ENCODE assay signal across 9 cellular contexts in genomic region chr2:202032841-202033316, GRCh38. TPM values are rescaled to one million over a fixed set of nuclear protein-coding genes. Genes with fewer than 3 reads are reported as not detected.
DNase-seq lines count a peak whose midpoint lies in the region; ATAC-seq and TF ChIP-seq lines count a peak whose summit lies in the region.
"Had no signal": no experiment of that assay in that cellular context is flagged by ENCODE, and none has a peak within 500 bp of the region (broad histone marks: within the 10 kb centered on the region; RNA-seq: fewer than 3 reads in every experiment).

No MANE protein-coding gene starts in this region.

- H3K4me3 ChIP-seq in AG09309 (ENCODE audit: control insufficient read depth, low read depth, low read length): peak overlapping the region; percentile 82
- H3K4me3 ChIP-seq in WI38 (ENCODE audit: low read depth, low read length): peak overlapping the region; percentile 79
- peak overlapping the region; percentile 44 to 83 (median 67) for H3K4me3 ChIP-seq in dorsolateral prefrontal cortex
- H3K4me3 ChIP-seq in lower leg skin (ENCODE audit: low read depth, poor library complexity, severe bottlenecking): peak overlapping the region; percentile 57

- TF ChIP-seq POLR2A in lower leg skin (IDR thresholded peaks at IDR 0.05): no peak

- WGBS in lower leg skin, 2 donors: 0% methylated on average over 32 to 42 of the region's 42 CpGs

- peak; percentile 2 for ATAC-seq in GM21360 (IDR thresholded peaks at IDR 0.05; ENCODE audit: unreplicated experiment)
- peak; percentile 22 to 33 for ATAC-seq in stimulated activated naive B cell treated with anti-CD40 and anti-IgM and Interleukin-4, amounts not matched to agents 10 μg/mL and 1 μg/mL and 100 μg/mL, for 72 hours (replicated peaks)

- H3K4me3 Mint-ChIP-seq in stimulated activated naive B cell treated with anti-CD40 and anti-IgM and Interleukin-4, amounts not matched to agents 10 μg/mL and 1 μg/mL and 100 μg/mL, for 72 hours: peak overlapping the region in 1 of 2 donors; percentile 89

- no peak for TF ChIP-seq CTCF in AG09309 (IDR thresholded peaks at IDR 0.05; ENCODE audit: control insufficient read depth, insufficient read depth, low read depth, low read length, missing control alignments)
- TF ChIP-seq CTCF in WI38 (IDR thresholded peaks at IDR 0.05; ENCODE audit: low read depth, low read length): no peak
- TF ChIP-seq CTCF in dorsolateral prefrontal cortex (IDR thresholded peaks at IDR 0.05 in 54 of 56, conservative IDR thresholded peaks at IDR 0.05 in 2 of 56; ENCODE audit: low read depth in 1 of 56, partially characterized antibody in 56 of 56): no peak
- no peak for TF ChIP-seq CTCF in lower leg skin (IDR thresholded peaks at IDR 0.05)

- H3K27ac ChIP-seq in dorsolateral prefrontal cortex: peak overlapping the region in 55 of 59 donors; percentile 7 to 93 (median 74)

- TF ChIP-seq RAD21 in Ishikawa (IDR thresholded peaks at IDR 0.05; ENCODE audit: low read depth): no peak

- no peak for TF ChIP-seq EP300 in Ishikawa (IDR thresholded peaks at IDR 0.05; ENCODE audit: borderline replicate concordance)

- H3K36me3 Mint-ChIP-seq in stimulated activated naive B cell treated with anti-CD40 and anti-IgM and Interleukin-4, amounts not matched to agents 10 μg/mL and 1 μg/mL and 100 μg/mL, for 72 hours: no peaks in the 10 kb centered on the region

- H3K27me3 ChIP-seq in dorsolateral prefrontal cortex: peaks cover 0 to 76% (median 29%) of the 10 kb centered on the region in 45 donors

- intact Hi-C loops in dorsolateral prefrontal cortex (cut with DNase I) (loop anchor here (5.0 kb wide), 2 partner anchors 46 to 171 kb away; no protein-coding TSS in a partner anchor), lower leg skin (cut with DNase I; ENCODE audit: low total_unique reads) (no loop called here)

- no peaks in the 10 kb centered on the region for H3K9me3 Mint-ChIP-seq in stimulated activated naive B cell treated with anti-CD40 and anti-IgM and Interleukin-4, amounts not matched to agents 10 μg/mL and 1 μg/mL and 100 μg/mL, for 72 hours

- DNase-seq in AG09309 (ENCODE audit: low read depth) (no peak), dorsolateral prefrontal cortex (peak in 1 of 10 donors; percentile 34), lower leg skin (ENCODE audit: low spot score in 2 of 2) (peak; percentile 26 to 93), SK-N-DZ (ENCODE audit: low spot score) (no peak)
- DNase-seq in stimulated activated naive B cell treated with anti-CD40 and anti-IgM and Interleukin-4, amounts not matched to agents 10 μg/mL and 1 μg/mL and 100 μg/mL, for 72 hours: peak; percentile 10

- H3K4me1 Mint-ChIP-seq in stimulated activated naive B cell treated with anti-CD40 and anti-IgM and Interleukin-4, amounts not matched to agents 10 μg/mL and 1 μg/mL and 100 μg/mL, for 72 hours: peaks cover 14% of the 10 kb centered on the region in 2 donors

- no peak overlapping the region for H3K27ac Mint-ChIP-seq in stimulated activated naive B cell treated with anti-CD40 and anti-IgM and Interleukin-4, amounts not matched to agents 10 μg/mL and 1 μg/mL and 100 μg/mL, for 72 hours

- H3K27me3 Mint-ChIP-seq in stimulated activated naive B cell treated with anti-CD40 and anti-IgM and Interleukin-4, amounts not matched to agents 10 μg/mL and 1 μg/mL and 100 μg/mL, for 72 hours: peaks cover 24 to 28% of the 10 kb centered on the region in 2 donors

TF ChIP-seq in Ishikawa, 13 proteins besides CTCF, POLR2A, EP300 and RAD21:
- TF ChIP-seq ZBTB7A (IDR thresholded peaks at IDR 0.05; ENCODE audit: low read depth) (peak; percentile 90; the same call in 1 of the 2 replicates), NFIC (IDR thresholded peaks at IDR 0.05) (0 out of 2 replicates have a peak, but pooled peaks have one; percentile 10), YY1 (IDR thresholded peaks at IDR 0.05; ENCODE audit: low read depth) (no peak), CREB1 (IDR thresholded peaks at IDR 0.05; ENCODE audit: low read depth) (no peak)

RNA-seq across cellular contexts. Expression of gene FZD7, which starts 0.8 kb away (rescaled TPM):
- total RNA-seq in dorsolateral prefrontal cortex (1 to 10 TPM; 1.3 to 9.9 (median 4.1) TPM), lower leg skin (10 to 100 TPM in 3 of 4 donors, 1 to 10 TPM in 1; 9.1 to 38.9 (median 22.1) TPM)
- 0.12 TPM in 1 of 2 replicates, not detected in the other for polyA plus RNA-seq in SK-N-DZ (2014; cell fraction: cytosol; rRNA removed)
- 0.16 and 0.24 TPM in 2 replicates for polyA plus RNA-seq in SK-N-DZ (2014; cell fraction: nucleus; rRNA removed)

RNA-seq across cellular contexts. Expression of gene KIAA2012, which starts 40.2 kb away (rescaled TPM):
- 1 to 10 TPM in 117 of 120 experiments, under 1 TPM in 3; 0.34 to 6.4 (median 3.0) TPM for total RNA-seq in dorsolateral prefrontal cortex
- not detected for total RNA-seq in lower leg skin
- not detected in 2 replicates for polyA plus RNA-seq in SK-N-DZ (2014; cell fraction: cytosol; rRNA removed)
- polyA plus RNA-seq in SK-N-DZ (2014; cell fraction: nucleus; rRNA removed): not detected in 2 replicates
- total RNA-seq: pulmonary artery endothelial cell had no signal

Comparison
In these comparisons a context has a peak if more than half of its experiments do, and no peak if none do; other contexts are left out.
1. DNase-seq: peak in lower leg skin (2 of 2) and stimulated activated naive B cell treated with anti-CD40 and anti-IgM and Interleukin-4, amounts not matched to agents 10 μg/mL and 1 μg/mL and 100 μg/mL, for 72 hours (single experiment); none in AG09309 (single experiment) and SK-N-DZ (single experiment).
2. Peak in every context shown above with its lines, with median percentiles within 50 percentile points of each other: H3K4me3 ChIP-seq.